ENCODE assay signal across 1 cellular context in the genomic region with DNA sequence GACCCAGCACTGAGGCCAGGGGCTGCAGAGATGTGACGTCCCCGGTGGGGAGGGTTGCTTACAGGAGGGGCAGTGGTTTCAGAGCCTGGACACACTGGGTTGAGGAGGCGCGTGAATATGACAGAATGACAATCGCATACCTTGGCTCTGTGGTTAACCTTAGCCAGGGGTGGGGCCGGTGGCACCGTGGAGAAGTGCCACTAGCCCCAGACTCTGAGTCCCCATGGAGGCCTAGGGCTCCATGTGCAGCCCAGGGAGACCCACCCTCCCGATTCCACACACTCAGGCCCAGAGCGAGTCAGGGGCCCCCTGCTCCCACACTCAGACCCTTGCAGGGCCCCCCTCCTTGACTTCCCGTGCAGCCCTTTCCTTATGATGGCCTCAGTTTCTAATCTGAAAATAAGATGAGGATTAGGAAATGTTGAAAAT.
TF ChIP-seq lines count a peak whose summit lies in the region.

No MANE protein-coding gene starts in this region.

TF ChIP-seq in WTC11, 78 proteins besides CTCF, POLR2A, EP300 and RAD21 (continued from another document):
- no peak for TF ChIP-seq AFF4 (CRISPR knock-in tag; IDR thresholded peaks at IDR 0.05; ENCODE audit: borderline replicate concordance)
- no peak for TF ChIP-seq CBFB (CRISPR knock-in tag; IDR thresholded peaks at IDR 0.05; ENCODE audit: low read depth)
